ENCODE assay signal across 9 cellular contexts in the genomic region with DNA sequence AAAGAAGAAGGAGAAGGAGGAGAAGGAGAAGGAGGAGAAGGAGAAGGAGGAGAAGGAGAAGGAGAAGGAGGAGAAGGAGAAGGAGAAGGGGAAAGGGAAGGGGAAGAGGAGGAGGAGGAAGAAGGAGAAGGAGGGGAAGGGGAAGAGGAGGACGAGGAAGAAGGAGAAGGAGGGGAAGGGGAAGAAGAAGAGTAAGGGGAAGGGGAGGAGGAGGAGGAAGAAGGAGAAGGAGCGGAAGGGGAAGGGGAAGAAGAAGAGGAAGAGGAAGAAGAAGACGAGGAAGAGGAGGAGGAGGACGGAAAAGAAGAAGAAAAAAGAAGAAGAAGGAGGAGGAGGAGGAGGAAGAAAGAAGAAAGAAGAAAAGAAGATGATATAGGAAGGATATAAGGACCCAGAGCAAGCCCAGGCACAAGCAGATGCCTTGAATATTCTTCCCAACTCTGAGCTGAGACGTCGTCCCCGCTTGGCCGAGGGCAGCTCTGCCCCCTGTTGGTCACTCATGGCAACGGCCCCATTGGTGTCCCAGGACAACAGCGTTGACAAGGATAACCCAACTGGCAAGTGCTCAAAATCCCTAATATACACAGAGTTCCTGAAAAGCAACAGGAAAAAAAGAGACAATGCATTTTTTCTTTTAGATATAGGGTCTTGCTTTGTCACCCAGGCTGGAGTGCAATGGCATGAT. TPM values are rescaled to one million over a fixed set of nuclear protein-coding genes. Genes with fewer than 3 reads are reported as not detected.
DNase-seq lines count a peak whose midpoint lies in the region; ATAC-seq and TF ChIP-seq lines count a peak whose summit lies in the region.
"Had no signal": no experiment of that assay in that cellular context is flagged by ENCODE, and none has a peak within 500 bp of the region (broad histone marks: within the 10 kb centered on the region; RNA-seq: fewer than 3 reads in every experiment).

No MANE protein-coding gene starts in this region.

- no peaks in the 10 kb centered on the region for H3K36me3 Mint-ChIP-seq in nephron progenitor cell (ENCODE audit: low read depth)

- ATAC-seq in GM21723 (IDR thresholded peaks at IDR 0.05; ENCODE audit: unreplicated experiment), result no peak
- no peak for ATAC-seq in GM21447 (IDR thresholded peaks at IDR 0.05; ENCODE audit: unreplicated experiment)
- ATAC-seq: activated naive CD4-positive, alpha-beta T cell treated with anti-CD3 and anti-CD28 coated beads, Interleukin-2, amount 50 U/mL, for 72 hours had no signal

- intact Hi-C loops in posterior vena cava (cut with DNase I), result no loop called here

- in situ Hi-C loops in brain microvascular endothelial cell (cut with HindIII; ENCODE audit: low pct_ligation_motif_present, low sequenced_read_pairs), result no loop called here

- peaks cover 18% of the 10 kb centered on the region for H3K27me3 Mint-ChIP-seq in nephron progenitor cell (ENCODE audit: low read depth, poor library complexity)

- H3K27ac ChIP-seq in brain microvascular endothelial cell, result no peak overlapping the region

- H3K36me3 ChIP-seq in brain microvascular endothelial cell (replicated peaks), result no peaks in the 10 kb centered on the region

- TF ChIP-seq CTCF in brain microvascular endothelial cell (IDR thresholded peaks at IDR 0.05; ENCODE audit: low read depth, low read length, missing control alignments) (peak; percentile 81), nephron progenitor cell (IDR thresholded peaks at IDR 0.05) (peak; percentile 57)

- H3K4me3 Mint-ChIP-seq in nephron progenitor cell, result no peak overlapping the region

- H3K9me3 Mint-ChIP-seq in nephron progenitor cell, result peaks cover 19% of the 10 kb centered on the region

- DNase-seq in EH (ENCODE audit: low read depth) (peak; percentile 41), brain microvascular endothelial cell (no peak), nephron progenitor cell (peak; percentile 48), posterior vena cava (ENCODE audit: low spot score) (no peak), activated gamma-delta T cell (lab: John Stamatoyannopoulos, UW) (no peak)
- peak; percentile 19 for DNase-seq in Jurkat, Clone E6-1 (ENCODE audit: low read depth, low spot score)

- no peak overlapping the region for H3K27ac Mint-ChIP-seq in nephron progenitor cell
- H3K27ac Mint-ChIP-seq: activated naive CD4-positive, alpha-beta T cell treated with anti-CD3 and anti-CD28 coated beads, Interleukin-2, amount 50 U/mL, for 72 hours had no signal

- H3K4me1 Mint-ChIP-seq in nephron progenitor cell, result no peaks in the 10 kb centered on the region

- H3K4me3 ChIP-seq in Jurkat, Clone E6-1 (ENCODE audit: low read length), result no peak overlapping the region
- H3K4me3 ChIP-seq in brain microvascular endothelial cell (ENCODE audit: low read depth, low read length), result no peak overlapping the region

- H3K27me3 ChIP-seq in brain microvascular endothelial cell (replicated peaks), result no peaks in the 10 kb centered on the region

RNA-seq across cellular contexts. Expression of a gene that starts 30.6 kb away (rescaled TPM):
- polyA plus RNA-seq in Jurkat, Clone E6-1 (2012; ENCODE audit: insufficient read depth, insufficient read length), result not detected
- total RNA-seq in posterior vena cava, result not detected
- total RNA-seq: activated naive CD4-positive, alpha-beta T cell treated with anti-CD3 and anti-CD28 coated beads, Interleukin-2, amount 50 U/mL, for 72 hours had no signal

RNA-seq across cellular contexts. Expression of a gene that starts 53.2 kb away (rescaled TPM):
- polyA plus RNA-seq in Jurkat, Clone E6-1 (2012; ENCODE audit: insufficient read depth, insufficient read length), result not detected
- total RNA-seq in posterior vena cava, result not detected
- total RNA-seq: activated naive CD4-positive, alpha-beta T cell treated with anti-CD3 and anti-CD28 coated beads, Interleukin-2, amount 50 U/mL, for 72 hours had no signal

Comparison
In these comparisons a context has a peak if more than half of its experiments do, and no peak if none do; other contexts are left out.
1. DNase-seq: peak in EH (single experiment), Jurkat, Clone E6-1 (single experiment) and nephron progenitor cell (single experiment); none in brain microvascular endothelial cell (single experiment), posterior vena cava (single experiment) and activated gamma-delta T cell (single experiment).